38 cellular contexts compared by ENCODE assay signal in genomic region chr17:45900136-45900535, GRCh38. TPM values are rescaled to one million over a fixed set of nuclear protein-coding genes. Genes with fewer than 3 reads are reported as not detected.
"Had no signal": no experiment of that assay in that cellular context is flagged by ENCODE, and none has a peak within 500 bp of the region (broad histone marks: within the 10 kb centered on the region; RNA-seq: fewer than 3 reads in every experiment).

No MANE protein-coding gene starts in this region.

- H3K27ac ChIP-seq: adrenal gland, body of pancreas, brain microvascular endothelial cell, WERI-Rb-1 had no signal

- H3K9me3 ChIP-seq: adrenal gland, body of pancreas, breast epithelium had no signal

- H3K4me3 Mint-ChIP-seq: activated CD4-positive, alpha-beta memory T cell treated with anti-CD3 and anti-CD28 coated beads, Interleukin-2, amount 10 ng/mL, durations not matched to agents 7 days and 5 days; activated CD4-positive, alpha-beta T cell treated with anti-CD3 and anti-CD28 coated beads for 36 hours; activated CD4-positive, alpha-beta T cell treated with anti-CD3 and anti-CD28 coated beads, Interleukin-2, amount 10 ng/mL, durations not matched to agents 7 days and 5 days; activated CD8-positive, alpha-beta memory T cell treated with anti-CD3 and anti-CD28 coated beads, Interleukin-2, amount 10 ng/mL, durations not matched to agents 7 days and 5 days; activated CD8-positive, alpha-beta T cell treated with anti-CD3 and anti-CD28 coated beads, Interleukin-2, amount 10 ng/mL, durations not matched to agents 7 days and 5 days; activated naive CD8-positive, alpha-beta T cell treated with anti-CD3 and anti-CD28 coated beads for 36 hours; activated T-cell treated with anti-CD3 and anti-CD28 coated beads, Interleukin-2, amount 50 U/mL, for 24 hours; T-helper 1 cell treated with Interleukin-12 subunit alpha and Interleukin-12 subunit beta and Interleukin-4 antibody, amounts not matched to agents 30 μg/mL and 1 μg/mL, for 36 hours; T-helper 2 cell treated with Interferon-gamma antibody and Interleukin-4, amounts not matched to agents 5 μg/mL and 100 μg/mL, for 36 hours; WTC11 had no signal

- H3K36me3 ChIP-seq: adrenal gland, brain microvascular endothelial cell, breast epithelium, WERI-Rb-1 had no signal

- H3K36me3 Mint-ChIP-seq: activated CD8-positive, alpha-beta memory T cell treated with anti-CD3 and anti-CD28 coated beads, Interleukin-2, amount 10 ng/mL, durations not matched to agents 7 days and 5 days; activated naive CD4-positive, alpha-beta T cell treated with anti-CD3 and anti-CD28 coated beads, Interleukin-2, amount 50 U/mL, for 72 hours; activated naive CD8-positive, alpha-beta T cell treated with anti-CD3 and anti-CD28 coated beads for 36 hours; WTC11 had no signal

- H3K27ac Mint-ChIP-seq: activated CD4-positive, alpha-beta memory T cell treated with anti-CD3 and anti-CD28 coated beads, Interleukin-2, amount 10 ng/mL, durations not matched to agents 7 days and 5 days; activated CD4-positive, alpha-beta T cell treated with anti-CD3 and anti-CD28 coated beads for 36 hours; activated CD4-positive, alpha-beta T cell treated with anti-CD3 and anti-CD28 coated beads, Interleukin-2, amount 10 ng/mL, durations not matched to agents 7 days and 5 days; activated CD8-positive, alpha-beta memory T cell treated with anti-CD3 and anti-CD28 coated beads, Interleukin-2, amount 10 ng/mL, durations not matched to agents 7 days and 5 days; activated CD8-positive, alpha-beta T cell treated with anti-CD3 and anti-CD28 coated beads, Interleukin-2, amount 10 ng/mL, durations not matched to agents 7 days and 5 days; activated naive CD4-positive, alpha-beta T cell treated with anti-CD3 and anti-CD28 coated beads, Interleukin-2, amount 50 U/mL, for 72 hours; activated naive CD8-positive, alpha-beta T cell treated with anti-CD3 and anti-CD28 coated beads for 36 hours; activated T-cell treated with anti-CD3 and anti-CD28 coated beads, Interleukin-2, amount 50 U/mL, for 24 hours; activated T-helper 2 cell treated with anti-CD3 and anti-CD28 coated beads, Interferon-gamma antibody, Interleukin-2, Interleukin-4, amounts not matched to agents 10 μg/mL and 5 μg/mL and 100 μg/mL, durations not matched to agents 14 hours and 24 hours and 36 hours; T-helper 1 cell treated with Interleukin-12 subunit alpha and Interleukin-12 subunit beta and Interleukin-4 antibody, amounts not matched to agents 30 μg/mL and 1 μg/mL, for 36 hours; T-helper 2 cell treated with Interferon-gamma antibody and Interleukin-4, amounts not matched to agents 5 μg/mL and 100 μg/mL, for 36 hours; WTC11 had no signal

- ATAC-seq: activated CD4-positive, alpha-beta T cell treated with anti-CD3 and anti-CD28 coated beads for 36 hours; activated CD4-positive, CD25-positive, alpha-beta regulatory T cell treated with anti-CD3 and anti-CD28 coated beads, Interleukin-2, amount 50 U/mL, for 24 hours; activated CD8-positive, alpha-beta memory T cell treated with anti-CD3 and anti-CD28 coated beads, Interleukin-2, amount 10 ng/mL, durations not matched to agents 7 days and 5 days; activated CD8-positive, alpha-beta T cell treated with anti-CD3 and anti-CD28 coated beads, Interleukin-2, amount 10 ng/mL, durations not matched to agents 7 days and 5 days; activated naive CD4-positive, alpha-beta T cell treated with anti-CD3 and anti-CD28 coated beads, Interleukin-2, amount 50 U/mL, for 72 hours; body of pancreas; WTC11 had no signal

- H3K4me3 ChIP-seq: adrenal gland, body of pancreas, breast epithelium had no signal

- DNase-seq: activated CD4-positive, alpha-beta memory T cell treated with anti-CD3 and anti-CD28 coated beads, Interleukin-2, amount 10 ng/mL, durations not matched to agents 7 days and 5 days; activated CD4-positive, alpha-beta T cell treated with anti-CD3 and anti-CD28 coated beads for 1 hour; activated CD4-positive, alpha-beta T cell treated with anti-CD3 and anti-CD28 coated beads for 36 hours; activated CD4-positive, alpha-beta T cell treated with anti-CD3 and anti-CD28 coated beads for 48 hours; activated CD4-positive, alpha-beta T cell treated with anti-CD3 and anti-CD28 coated beads, Interleukin-2, amount 10 ng/mL, durations not matched to agents 7 days and 5 days; activated CD4-positive, alpha-beta T cell treated with anti-CD3 and anti-CD28 coated beads, Interleukin-2, amount 50 U/mL, for 48 hours; activated CD4-positive, CD25-positive, alpha-beta regulatory T cell; activated CD8-positive, alpha-beta memory T cell treated with anti-CD3 and anti-CD28 coated beads for 24 hours; activated CD8-positive, alpha-beta memory T cell treated with anti-CD3 and anti-CD28 coated beads, Interleukin-2, amount 10 ng/mL, durations not matched to agents 7 days and 5 days; activated CD8-positive, alpha-beta memory T cell treated with anti-CD3 and anti-CD28 coated beads, Interleukin-2, amount 50 U/mL, for 48 hours; activated CD8-positive, alpha-beta T cell treated with anti-CD3 and anti-CD28 coated beads, Interleukin-2, amount 10 ng/mL, durations not matched to agents 7 days and 5 days; activated effector memory CD4-positive, alpha-beta T cell treated with Interleukin-2 at 50 U/mL for 16 hours; activated gamma-delta T cell; activated naive CD4-positive, alpha-beta T cell treated with anti-CD3 and anti-CD28 coated beads, Interleukin-2, amount 50 U/mL, for 16 hours; activated naive CD4-positive, alpha-beta T cell treated with Interleukin-2 at 50 U/mL for 16 hours; activated naive CD8-positive, alpha-beta T cell treated with anti-CD3 and anti-CD28 coated beads for 36 hours; activated T-cell treated with anti-CD3 and anti-CD28 coated beads, Interleukin-2, amount 50 U/mL, for 24 hours; activated T-cell treated with anti-CD3 and anti-CD28 coated beads, Interleukin-2, amount 50 U/mL, for 48 hours; adrenal gland; amniotic stem cell; aorta; body of pancreas; brain microvascular endothelial cell; central memory CD4-positive, alpha-beta T cell; T-helper 1 cell; T-helper 2 cell; T-helper 9 cell; WERI-Rb-1 had no signal

- H3K9me3 Mint-ChIP-seq: activated CD4-positive, alpha-beta memory T cell treated with anti-CD3 and anti-CD28 coated beads, Interleukin-2, amount 10 ng/mL, durations not matched to agents 7 days and 5 days; activated CD4-positive, alpha-beta T cell treated with anti-CD3 and anti-CD28 coated beads, Interleukin-2, amount 10 ng/mL, durations not matched to agents 7 days and 5 days; activated naive CD4-positive, alpha-beta T cell treated with anti-CD3 and anti-CD28 coated beads, Interleukin-2, amount 50 U/mL, for 72 hours; activated naive CD8-positive, alpha-beta T cell treated with anti-CD3 and anti-CD28 coated beads for 36 hours; activated T-cell treated with anti-CD3 and anti-CD28 coated beads, Interleukin-2, amount 50 U/mL, for 24 hours; activated T-helper 2 cell treated with anti-CD3 and anti-CD28 coated beads, Interferon-gamma antibody, Interleukin-2, Interleukin-4, amounts not matched to agents 10 μg/mL and 5 μg/mL and 100 μg/mL, durations not matched to agents 14 hours and 24 hours and 36 hours; T-helper 1 cell treated with Interleukin-12 subunit alpha and Interleukin-12 subunit beta and Interleukin-4 antibody, amounts not matched to agents 30 μg/mL and 1 μg/mL, for 36 hours; T-helper 2 cell treated with Interferon-gamma antibody and Interleukin-4, amounts not matched to agents 5 μg/mL and 100 μg/mL, for 36 hours; WTC11 had no signal

RNA-seq across cellular contexts. Expression of gene SPPL2C, which starts 55.5 kb away (rescaled TPM):
- total RNA-seq: activated CD4-positive, alpha-beta memory T cell treated with anti-CD3 and anti-CD28 coated beads, Interleukin-2, amount 10 ng/mL, durations not matched to agents 7 days and 5 days; activated CD4-positive, alpha-beta T cell treated with anti-CD3 and anti-CD28 coated beads for 36 hours; activated CD4-positive, alpha-beta T cell treated with anti-CD3 and anti-CD28 coated beads, Interleukin-2, amount 10 ng/mL, durations not matched to agents 7 days and 5 days; activated CD8-positive, alpha-beta memory T cell treated with anti-CD3 and anti-CD28 coated beads, Interleukin-2, amount 10 ng/mL, durations not matched to agents 7 days and 5 days; activated CD8-positive, alpha-beta T cell treated with anti-CD3 and anti-CD28 coated beads, Interleukin-2, amount 10 ng/mL, durations not matched to agents 7 days and 5 days; activated naive CD4-positive, alpha-beta T cell treated with anti-CD3 and anti-CD28 coated beads, Interleukin-2, amount 50 U/mL, for 72 hours; activated naive CD8-positive, alpha-beta T cell treated with anti-CD3 and anti-CD28 coated beads for 36 hours; activated T-helper 2 cell treated with anti-CD3 and anti-CD28 coated beads, Interferon-gamma antibody, Interleukin-2, Interleukin-4, amounts not matched to agents 10 μg/mL and 5 μg/mL and 100 μg/mL, durations not matched to agents 14 hours and 24 hours and 36 hours; adrenal gland; aorta; astrocyte; body of pancreas; breast epithelium; cardiac septum; chondrocyte; WTC11 had no signal
